In genomic region chr13:51666316-51666715, GRCh38 we compare ENCODE assay signal across 18 cellular contexts.
DNase-seq lines count a peak whose midpoint lies in the region; ATAC-seq, FAIRE-seq and TF ChIP-seq lines count a peak whose summit lies in the region.
"Had no signal": no experiment of that assay in that cellular context is flagged by ENCODE, and none has a peak within 500 bp of the region (broad histone marks: within the 10 kb centered on the region; RNA-seq: fewer than 3 reads in every experiment).

No MANE protein-coding gene starts in this region.

- TF ChIP-seq CTCF in HepG2 (CRISPR knock-in tag; IDR thresholded peaks at IDR 0.05), result no peak
- no peak for TF ChIP-seq CTCF in right lobe of liver (IDR thresholded peaks at IDR 0.05)
- no peak for TF ChIP-seq CTCF in breast epithelium (IDR thresholded peaks at IDR 0.05)
- TF ChIP-seq CTCF in thyroid gland (IDR thresholded peaks at IDR 0.05), result no peak

- peak; percentile 64 for ATAC-seq in HepG2
- no peak for ATAC-seq in right lobe of liver
- no peak for ATAC-seq in HG03442 (IDR thresholded peaks at IDR 0.05; ENCODE audit: unreplicated experiment)
- no peak for ATAC-seq in HG02973 (IDR thresholded peaks at IDR 0.05; ENCODE audit: unreplicated experiment)
- ATAC-seq: activated naive CD8-positive, alpha-beta T cell treated with anti-CD3 and anti-CD28 coated beads, Interleukin-2, amount 50 U/mL, for 24 hours; activated T-cell treated with anti-CD3 and anti-CD28 coated beads, Interleukin-2, amount 50 U/mL, for 4 hours; left cardiac atrium; upper lobe of right lung had no signal

- H3K27me3 ChIP-seq in HepG2 (ENCODE audit: control insufficient read depth in 1 of 2, insufficient read depth in 2 of 2, low read length in 2 of 2) (no peaks in the 10 kb centered on the region), right lobe of liver (no peaks in the 10 kb centered on the region), breast epithelium (no peaks in the 10 kb centered on the region), thyroid gland (no peaks in the 10 kb centered on the region)
- H3K27me3 ChIP-seq: upper lobe of right lung had no signal

- H2AFZ ChIP-seq in HepG2 (ENCODE audit: low read length), result no peak overlapping the region
- H2AFZ ChIP-seq: parathyroid adenoma had no signal

- H3K4me1 ChIP-seq in HepG2 (ENCODE audit: insufficient read depth, low read length) (peaks cover 77% of the 10 kb centered on the region), right lobe of liver (peaks cover 0 to 52% (median 15%) of the 10 kb centered on the region in 4 donors), breast epithelium (peaks cover 0 to 7% of the 10 kb centered on the region in 2 donors), thyroid gland (peaks cover 18 to 26% of the 10 kb centered on the region in 2 donors)
- H3K4me1 ChIP-seq: upper lobe of right lung had no signal

- H3K27ac ChIP-seq in HepG2 (ENCODE audit: extremely low read length, insufficient read depth, low read length) (peak overlapping the region; percentile 34), right lobe of liver (peak overlapping the region in 1 of 3 donors; percentile 15), breast epithelium (peak overlapping the region; percentile 23 to 46), thyroid gland (no peak overlapping the region)
- H3K27ac ChIP-seq: parathyroid adenoma, upper lobe of right lung had no signal

- BruUV-seq in HepG2 (replicated peaks; lab: Mats Ljungman, UMichigan), result no TSS peak

- H3K36me3 ChIP-seq in HepG2 (replicated peaks in 1 of 2; ENCODE audit: control insufficient read depth in 1 of 2, insufficient read depth in 2 of 2, low read length in 2 of 2) (peaks cover 3 to 27% of the 10 kb centered on the region in 2 experiments), right lobe of liver (no peaks in the 10 kb centered on the region), breast epithelium (no peaks in the 10 kb centered on the region), thyroid gland (peaks cover 0 to 3% of the 10 kb centered on the region in 2 donors)
- H3K36me3 ChIP-seq: upper lobe of right lung had no signal

- no peak for TF ChIP-seq RAD21 in HepG2 (CRISPR knock-in tag; IDR thresholded peaks at IDR 0.05)

- DNase-seq in HepG2 (ENCODE audit: low spot score) (no peak), right lobe of liver (no peak), NCI-H69 (lab: John Stamatoyannopoulos, UW) (peak; percentile 86), breast epithelium (ENCODE audit: low spot score in 2 of 2) (no peak), thyroid gland (no peak), urothelium cell line (ENCODE audit: low spot score) (no peak)
- DNase-seq: activated CD4-positive, alpha-beta T cell treated with anti-CD3 and anti-CD28 coated beads, Interleukin-2, amount 50 U/mL, for 48 hours; activated naive CD8-positive, alpha-beta T cell treated with anti-CD3 and anti-CD28 coated beads, Interleukin-2, amount 50 U/mL, for 24 hours; activated T-cell treated with anti-CD3 and anti-CD28 coated beads, Interleukin-2, amount 50 U/mL, for 4 hours; Calu3; effector CD8-positive, alpha-beta T cell; left cardiac atrium; NCI-H2029; small intestine; upper lobe of right lung had no signal

- H3K9me3 ChIP-seq in HepG2 (ENCODE audit: low read length) (no peaks in the 10 kb centered on the region), right lobe of liver (no peaks in the 10 kb centered on the region), breast epithelium (no peaks in the 10 kb centered on the region), thyroid gland (no peaks in the 10 kb centered on the region)
- H3K9me3 ChIP-seq: upper lobe of right lung had no signal

- H3K4me3 ChIP-seq in HepG2 (replicated peaks in 1 of 3; ENCODE audit: insufficient read depth in 1 of 3, low read depth in 2 of 3, low read length in 3 of 3) (no peak overlapping the region), right lobe of liver (no peak overlapping the region), breast epithelium (no peak overlapping the region), thyroid gland (replicated peaks in 1 of 3) (no peak overlapping the region)
- H3K4me3 ChIP-seq: upper lobe of right lung had no signal

- TF ChIP-seq EP300 in HepG2 (IDR thresholded peaks at IDR 0.05; ENCODE audit: low read depth in 2 of 2, low read length in 2 of 2) (no peak), HepG2 (CRISPR knock-in tag; IDR thresholded peaks at IDR 0.05; ENCODE audit: borderline replicate concordance) (no peak)

- TF ChIP-seq POLR2A in HepG2 (IDR thresholded peaks at IDR 0.05; ENCODE audit: insufficient read depth in 1 of 2, low read depth in 2 of 2, low read length in 2 of 2) (no peak), right lobe of liver (IDR thresholded peaks at IDR 0.05) (no peak), breast epithelium (IDR thresholded peaks at IDR 0.05) (no peak), thyroid gland (IDR thresholded peaks at IDR 0.05) (no peak)

- CTCF ChIA-PET in HepG2 (lab: Yijun Ruan, JAX; ENCODE audit: low intra/inter-chr PET ratio, low total read pairs), result no interaction called here

- in situ Hi-C loops in HepG2 (cut with HindIII; ENCODE audit: extremely low pct_ligation_motif_present, low pct_unique_long_range_greater_than_20kb), result no loop called here

- no peak overlapping the region for H3K9ac ChIP-seq in HepG2 (ENCODE audit: insufficient read depth, low read depth, low read length)
- H3K9ac ChIP-seq: parathyroid adenoma had no signal

- no peaks in the 10 kb centered on the region for H4K20me1 ChIP-seq in HepG2 (ENCODE audit: insufficient read depth, low read length)

- H3K4me2 ChIP-seq in HepG2 (ENCODE audit: low read depth, low read length), result no peak overlapping the region

- peaks cover 55% of the 10 kb centered on the region for H3K79me2 ChIP-seq in HepG2 (ENCODE audit: insufficient read depth, low read length)
- H3K79me2 ChIP-seq: parathyroid adenoma had no signal

- 67% methylated on average over 1 of the region's 1 CpG for WGBS in HepG2 (ENCODE audit: low lambda C conversion rate)
- 71% methylated on average over 1 of the region's 1 CpG for WGBS in right lobe of liver (ENCODE audit: insufficient coverage, low coverage, low lambda C conversion rate, missing lambda C conversion rate)
- 59% methylated on average over 1 of the region's 1 CpG for WGBS in thyroid gland, 2 donors

- no peak for FAIRE-seq in HepG2 (lab: Jason Lieb, UNC)
- FAIRE-seq in urothelium cell line (lab: Jason Lieb, UNC), result no peak
- FAIRE-seq: small intestine had no signal

- POLR2A ChIA-PET in HepG2 (lab: Yijun Ruan, JAX), result interaction anchor here (1.2 kb wide), 1 partner anchor 213 kb away, joined by 3 read pairs; the partner anchor contains the start of gene INTS6

- intact Hi-C loops in HepG2 (cut with micrococcal nuclease; ENCODE audit: unreplicated experiment) (no loop called here), right lobe of liver (cut with DNase I) (no loop called here), breast epithelium (cut with DNase I; ENCODE audit: low total_unique reads) (no loop called here), thyroid gland (cut with DNase I) (no loop called here)

TF ChIP-seq in HepG2, 621 proteins besides CTCF, POLR2A, EP300 and RAD21 (continues in another document):
- TF ChIP-seq HBP1 (CRISPR knock-in tag; IDR thresholded peaks at IDR 0.05; ENCODE audit: low read depth) (no peak), U2AF1 (optimal IDR thresholded peaks at IDR 0.05; ENCODE audit: low read depth, low read length) (no peak), GLI4 (CRISPR knock-in tag; IDR thresholded peaks at IDR 0.05; ENCODE audit: borderline replicate concordance) (no peak), NR2F6 (IDR thresholded peaks at IDR 0.05) (no peak), NR2F6 (CRISPR knock-in tag; IDR thresholded peaks at IDR 0.05) (no peak), ZNF276 (CRISPR knock-in tag; IDR thresholded peaks at IDR 0.05; ENCODE audit: low read depth) (no peak)

Comparison
In these comparisons a context has a peak if more than half of its experiments do, and no peak if none do; other contexts are left out.
1. H3K27ac ChIP-seq: peak in HepG2 (single experiment) and breast epithelium (2 of 2); none in thyroid gland (0 of 3).